In the genomic region with DNA sequence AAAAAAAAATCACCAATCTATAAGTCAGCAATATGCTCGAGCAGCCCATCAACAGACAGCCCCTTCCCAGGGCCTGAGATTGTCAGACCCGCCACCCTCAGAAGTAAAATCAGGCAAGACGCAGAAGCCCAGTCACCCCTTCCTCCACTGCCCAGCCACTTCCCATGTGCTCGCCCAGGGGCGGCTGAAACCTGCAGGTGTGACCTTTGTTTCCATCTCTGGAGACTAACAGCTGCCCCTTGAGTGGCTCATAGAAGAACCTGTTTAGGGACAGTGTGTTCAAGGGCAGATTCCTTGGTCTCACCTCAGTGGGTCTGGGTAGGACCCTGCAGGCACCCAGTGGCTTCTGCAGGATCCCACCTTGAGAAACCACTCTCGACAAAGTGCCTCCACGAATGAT, we compare ENCODE assay signal across 20 cellular contexts.
DNase-seq lines count a peak whose midpoint lies in the region; ATAC-seq and TF ChIP-seq lines count a peak whose summit lies in the region.
"Had no signal": no experiment of that assay in that cellular context is flagged by ENCODE, and none has a peak within 500 bp of the region (broad histone marks: within the 10 kb centered on the region; RNA-seq: fewer than 3 reads in every experiment).

No MANE protein-coding gene starts in this region.

- TF ChIP-seq CTCF in HFFc6 (IDR thresholded peaks at IDR 0.05) (no peak), esophagus muscularis mucosa (IDR thresholded peaks at IDR 0.05) (no peak), osteoblast (IDR thresholded peaks at IDR 0.05; ENCODE audit: extremely low read depth, low read depth, low read length) (no peak), suprapubic skin (IDR thresholded peaks at IDR 0.05) (no peak), heart left ventricle (IDR thresholded peaks at IDR 0.05) (no peak)

- H3K36me3 Mint-ChIP-seq in HFFc6 (ENCODE audit: low read depth): peaks cover 61% of the 10 kb centered on the region
- H3K36me3 Mint-ChIP-seq: CD14-positive monocyte had no signal

- TF ChIP-seq POLR2A in esophagus muscularis mucosa (IDR thresholded peaks at IDR 0.05; ENCODE audit: low read depth): no peak
- TF ChIP-seq POLR2A in suprapubic skin (IDR thresholded peaks at IDR 0.05): no peak
- TF ChIP-seq POLR2A in heart left ventricle (IDR thresholded peaks at IDR 0.05): no peak

- 83% methylated on average over 7 of the region's 7 CpGs for WGBS in esophagus muscularis mucosa
- 85% methylated on average over 7 of the region's 7 CpGs for WGBS in suprapubic skin
- 91 to 95% (median 94%) methylated on average over 7 of the region's 7 CpGs for WGBS in heart left ventricle, 4 donors

- no peaks in the 10 kb centered on the region for H4K20me1 ChIP-seq in osteoblast (ENCODE audit: insufficient read depth, low read length)

- H3K36me3 ChIP-seq in esophagus muscularis mucosa (no peaks in the 10 kb centered on the region), osteoblast (ENCODE audit: insufficient read depth, low read length) (peaks cover 26% of the 10 kb centered on the region), stomach smooth muscle (ENCODE audit: control insufficient read depth in 2 of 2, insufficient read depth in 2 of 2, low read length in 2 of 2) (no peaks in the 10 kb centered on the region), suprapubic skin (no peaks in the 10 kb centered on the region), heart left ventricle (no peaks in the 10 kb centered on the region)

- no peak overlapping the region for H2AFZ ChIP-seq in osteoblast (ENCODE audit: low read length)

- H3K4me2 ChIP-seq in osteoblast (ENCODE audit: insufficient read depth, low read length): no peak overlapping the region

- no peaks in the 10 kb centered on the region; the same call in 1 of the 2 replicates for H3K9me3 Mint-ChIP-seq in HFFc6

- peaks cover 89% of the 10 kb centered on the region for H3K4me1 Mint-ChIP-seq in HFFc6 (ENCODE audit: low read depth)

- no peak for DNase-seq in HFFc6
- DNase-seq in esophagus muscularis mucosa (ENCODE audit: extremely low spot score): peak; percentile 84
- DNase-seq in osteoblast (ENCODE audit: insufficient read length, low spot score, missing footprints): peak; percentile 13
- DNase-seq in NCI-H1694 treated with DMSO at 0.1 percent for 48 hours (lab: John Stamatoyannopoulos, UW): no peak
- no peak for DNase-seq in middle frontal gyrus (ENCODE audit: extremely low spot score, low spot score)
- no peak for DNase-seq in suprapubic skin (ENCODE audit: low spot score in 2 of 2)
- no peak for DNase-seq in heart left ventricle
- DNase-seq: DMS79; H7; KBM-7; NCI-H1092 treated with DMSO at 0.1 percent for 48 hours; NCI-H1436 treated with DMSO at 0.1 percent for 48 hours; NCI-H2029; NCI-H2227 treated with DMSO at 0.1 percent for 48 hours; NCI-H510A treated with DMSO at 0.1 percent for 48 hours; NCI-H748 treated with DMSO at 0.1 percent for 48 hours; NK-92 treated with Interleukin-12 subunit alpha and Interleukin-12 subunit beta, amount 100 ng/mL, for 24 hours; SIG-M5 had no signal

- H3K4me1 ChIP-seq in esophagus muscularis mucosa: peaks cover 7 to 70% (median 62%) of the 10 kb centered on the region in 4 donors
- H3K4me1 ChIP-seq in osteoblast (ENCODE audit: insufficient read depth, low read length): peaks cover 45% of the 10 kb centered on the region
- H3K4me1 ChIP-seq in stomach smooth muscle (ENCODE audit: control insufficient read depth, insufficient read depth, low read length): peaks cover 49% of the 10 kb centered on the region
- H3K4me1 ChIP-seq in suprapubic skin: peaks cover 18% of the 10 kb centered on the region
- peaks cover 0 to 5% (median 0%) of the 10 kb centered on the region in 12 donors for H3K4me1 ChIP-seq in heart left ventricle

- H3K4me3 ChIP-seq in esophagus muscularis mucosa: no peak overlapping the region
- no peak overlapping the region for H3K4me3 ChIP-seq in osteoblast (ENCODE audit: insufficient read depth, low read length)
- no peak overlapping the region for H3K4me3 ChIP-seq in stomach smooth muscle (ENCODE audit: low read length in 2 of 2)
- no peak overlapping the region for H3K4me3 ChIP-seq in suprapubic skin
- no peak overlapping the region for H3K4me3 ChIP-seq in heart left ventricle

- peaks cover 9% of the 10 kb centered on the region for H3K27me3 Mint-ChIP-seq in HFFc6 (ENCODE audit: insufficient read depth)

- no peak for ATAC-seq in heart left ventricle

- H3K79me2 ChIP-seq in osteoblast (ENCODE audit: insufficient read depth, low read length): peaks cover 35% of the 10 kb centered on the region

- intact Hi-C loops in esophagus muscularis mucosa (cut with DNase I): no loop called here
- intact Hi-C loops in heart left ventricle (cut with DNase I): no loop called here

- no peaks in the 10 kb centered on the region for H3K9me3 ChIP-seq in esophagus muscularis mucosa
- no peaks in the 10 kb centered on the region for H3K9me3 ChIP-seq in osteoblast (ENCODE audit: low read depth, low read length)
- H3K9me3 ChIP-seq in stomach smooth muscle (ENCODE audit: control insufficient read depth in 2 of 2, low read length in 2 of 2): no peaks in the 10 kb centered on the region
- H3K9me3 ChIP-seq in suprapubic skin: no peaks in the 10 kb centered on the region
- H3K9me3 ChIP-seq in heart left ventricle: no peaks in the 10 kb centered on the region

- peak overlapping the region; percentile 58 for H3K27ac Mint-ChIP-seq in HFFc6
- H3K27ac Mint-ChIP-seq: CD14-positive monocyte had no signal

- no peak for TF ChIP-seq EP300 in esophagus muscularis mucosa (IDR thresholded peaks at IDR 0.05)
- TF ChIP-seq EP300 in suprapubic skin (IDR thresholded peaks at IDR 0.05): no peak

- no peak overlapping the region; the same call in 1 of the 2 replicates for H3K4me3 Mint-ChIP-seq in HFFc6
- H3K4me3 Mint-ChIP-seq: CD14-positive monocyte had no signal

- peak overlapping the region in 1 of 2 donors; percentile 5 for H3K9ac ChIP-seq in stomach smooth muscle (ENCODE audit: low read length in 2 of 2)

- H3K27ac ChIP-seq in esophagus muscularis mucosa (replicated peaks in 1 of 4): peak overlapping the region; percentile 73 to 82 (median 74)
- H3K27ac ChIP-seq in osteoblast (ENCODE audit: low read depth, low read length): no peak overlapping the region
- peak overlapping the region; percentile 85 for H3K27ac ChIP-seq in stomach smooth muscle (ENCODE audit: low read length)
- H3K27ac ChIP-seq in suprapubic skin: no peak overlapping the region
- H3K27ac ChIP-seq in heart left ventricle: no peak overlapping the region

- H3K27me3 ChIP-seq in esophagus muscularis mucosa (no peaks in the 10 kb centered on the region), osteoblast (ENCODE audit: insufficient read depth, low read length) (no peaks in the 10 kb centered on the region), stomach smooth muscle (ENCODE audit: control insufficient read depth in 1 of 2, insufficient read depth in 2 of 2, low read length in 2 of 2) (no peaks in the 10 kb centered on the region), suprapubic skin (no peaks in the 10 kb centered on the region), heart left ventricle (no peaks in the 10 kb centered on the region)

Comparison
In these comparisons a context has a peak if more than half of its experiments do, and no peak if none do; other contexts are left out.
1. DNase-seq: peak in esophagus muscularis mucosa (single experiment) and osteoblast (single experiment); none in HFFc6 (single experiment), NCI-H1694 treated with DMSO at 0.1 percent for 48 hours (single experiment), middle frontal gyrus (single experiment), suprapubic skin (0 of 2) and heart left ventricle (0 of 5).
2. H3K27ac ChIP-seq: peak in esophagus muscularis mucosa (4 of 4) and stomach smooth muscle (single experiment); none in osteoblast (single experiment), suprapubic skin (single experiment) and heart left ventricle (0 of 12).